Comparison of ENCODE assay signal across 1 cellular context in the genomic region with DNA sequence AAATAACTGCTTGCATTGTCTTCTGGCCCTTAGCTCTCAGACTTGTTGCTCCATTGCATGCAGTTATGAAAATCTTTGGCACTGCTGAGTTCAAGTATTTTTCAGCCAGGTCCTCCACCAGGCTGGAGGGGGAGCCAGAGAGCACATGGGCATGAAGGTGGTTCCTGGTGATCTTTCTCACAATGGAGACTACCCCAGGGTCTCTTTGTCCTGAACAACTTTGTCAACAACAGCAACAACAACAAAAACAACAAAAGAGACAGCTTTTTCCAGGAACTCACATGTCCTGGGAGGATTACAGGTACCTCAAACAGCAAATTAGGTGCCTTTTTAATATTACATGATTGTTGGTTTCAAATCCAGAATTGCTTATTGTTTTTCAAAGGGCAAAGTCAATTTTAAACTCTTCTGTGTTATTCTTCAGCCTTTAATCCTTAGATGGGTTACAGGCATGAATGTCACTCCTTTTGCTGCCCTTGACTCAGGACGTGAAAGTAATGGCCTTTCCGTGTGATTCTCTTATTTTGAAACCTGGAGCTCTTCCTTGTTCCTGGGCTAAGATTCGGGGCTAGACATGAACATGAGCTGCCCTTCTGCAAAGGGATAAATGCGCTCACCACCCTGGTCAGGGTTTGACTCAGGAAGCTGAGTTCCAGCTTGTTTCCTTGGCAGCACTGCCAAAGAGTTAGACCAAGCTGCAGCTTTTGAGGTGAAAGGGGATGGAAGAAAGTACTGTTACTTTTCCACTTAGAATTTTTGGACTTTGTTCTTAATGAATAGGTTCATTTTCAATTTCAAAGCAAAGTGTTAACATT.
TF ChIP-seq lines count a peak whose summit lies in the region.

No MANE protein-coding gene starts in this region.

TF ChIP-seq in HepG2, 621 proteins besides CTCF, POLR2A, EP300 and RAD21 (continued from another document):
- TF ChIP-seq RERE (CRISPR knock-in tag; IDR thresholded peaks at IDR 0.05; ENCODE audit: low read depth), result no peak
- 0 out of 2 replicates have a peak, but pooled peaks have one; percentile 19 for TF ChIP-seq ZMYM2 (CRISPR knock-in tag; IDR thresholded peaks at IDR 0.05)
- no peak for TF ChIP-seq MTF2 (CRISPR knock-in tag; IDR thresholded peaks at IDR 0.05; ENCODE audit: borderline replicate concordance)
- TF ChIP-seq, protein P1, sequence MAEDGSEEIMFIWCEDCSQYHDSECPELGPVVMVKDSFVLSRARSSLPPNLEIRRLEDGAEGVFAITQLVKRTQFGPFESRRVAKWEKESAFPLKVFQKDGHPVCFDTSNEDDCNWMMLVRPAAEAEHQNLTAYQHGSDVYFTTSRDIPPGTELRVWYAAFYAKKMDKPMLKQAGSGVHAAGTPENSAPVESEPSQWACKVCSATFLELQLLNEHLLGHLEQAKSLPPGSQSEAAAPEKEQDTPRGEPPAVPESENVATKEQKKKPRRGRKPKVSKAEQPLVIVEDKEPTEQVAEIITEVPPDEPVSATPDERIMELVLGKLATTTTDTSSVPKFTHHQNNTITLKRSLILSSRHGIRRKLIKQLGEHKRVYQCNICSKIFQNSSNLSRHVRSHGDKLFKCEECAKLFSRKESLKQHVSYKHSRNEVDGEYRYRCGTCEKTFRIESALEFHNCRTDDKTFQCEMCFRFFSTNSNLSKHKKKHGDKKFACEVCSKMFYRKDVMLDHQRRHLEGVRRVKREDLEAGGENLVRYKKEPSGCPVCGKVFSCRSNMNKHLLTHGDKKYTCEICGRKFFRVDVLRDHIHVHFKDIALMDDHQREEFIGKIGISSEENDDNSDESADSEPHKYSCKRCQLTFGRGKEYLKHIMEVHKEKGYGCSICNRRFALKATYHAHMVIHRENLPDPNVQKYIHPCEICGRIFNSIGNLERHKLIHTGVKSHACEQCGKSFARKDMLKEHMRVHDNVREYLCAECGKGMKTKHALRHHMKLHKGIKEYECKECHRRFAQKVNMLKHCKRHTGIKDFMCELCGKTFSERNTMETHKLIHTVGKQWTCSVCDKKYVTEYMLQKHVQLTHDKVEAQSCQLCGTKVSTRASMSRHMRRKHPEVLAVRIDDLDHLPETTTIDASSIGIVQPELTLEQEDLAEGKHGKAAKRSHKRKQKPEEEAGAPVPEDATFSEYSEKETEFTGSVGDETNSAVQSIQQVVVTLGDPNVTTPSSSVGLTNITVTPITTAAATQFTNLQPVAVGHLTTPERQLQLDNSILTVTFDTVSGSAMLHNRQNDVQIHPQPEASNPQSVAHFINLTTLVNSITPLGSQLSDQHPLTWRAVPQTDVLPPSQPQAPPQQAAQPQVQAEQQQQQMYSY (CRISPR knock-in tag; IDR thresholded peaks at IDR 0.05), result no peak
- TF ChIP-seq MYPOP (CRISPR knock-in tag; IDR thresholded peaks at IDR 0.05), result no peak
- TF ChIP-seq PHB2 (IDR thresholded peaks at IDR 0.05; ENCODE audit: partially characterized antibody), result no peak
- no peak for TF ChIP-seq TCF7L2 (IDR thresholded peaks at IDR 0.05; ENCODE audit: low read depth, low read length)
